Comparison of ENCODE assay signal across 9 cellular contexts in genomic region chr7:18520450-18521235, GRCh38.
A peak's percentile ranks its signal among the peaks of the same experiment; 100 is the strongest.
DNase-seq lines count a peak whose midpoint lies in the region; ATAC-seq and TF ChIP-seq lines count a peak whose summit lies in the region.
"Had no signal": no experiment of that assay in that cellular context is flagged by ENCODE, and none has a peak within 500 bp of the region (broad histone marks: within the 10 kb centered on the region; RNA-seq: fewer than 3 reads in every experiment).

No MANE protein-coding gene starts in this region.

- DNase-seq in epithelial cell of esophagus (ENCODE audit: low read depth) (peak; percentile 50), UCSD-AML1 (lab: John Stamatoyannopoulos, UW; ENCODE audit: unreplicated experiment) (no peak), LoVo (ENCODE audit: low spot score) (no peak), HK-2 (ENCODE audit: unreplicated experiment) (no peak)
- DNase-seq in stimulated activated CD8-positive, alpha-beta memory T cell treated with anti-CD3 and anti-CD28 coated beads, Interleukin-4, amount 100 ng/mL, for 48 hours, result no peak

- no peaks in the 10 kb centered on the region for H4K20me1 ChIP-seq in BLaER1 treated with 17β-estradiol and CSF1 and Interleukin-3, amounts not matched to agents 10 nM and 100 nM

- no peaks in the 10 kb centered on the region for H3K27me3 ChIP-seq in BLaER1 treated with 17β-estradiol and CSF1 and Interleukin-3, amounts not matched to agents 10 nM and 100 nM

- TF ChIP-seq CTCF in epithelial cell of esophagus (IDR thresholded peaks at IDR 0.05; ENCODE audit: insufficient read depth, low read depth, low read length, missing control alignments), result no peak

- no peaks in the 10 kb centered on the region for H3K9me3 ChIP-seq in BLaER1 treated with 17β-estradiol and CSF1 and Interleukin-3, amounts not matched to agents 10 nM and 100 nM (replicated peaks in 1 of 11)

- H3K9ac ChIP-seq in BLaER1 treated with 17β-estradiol and CSF1 and Interleukin-3, amounts not matched to agents 10 nM and 100 nM, result peak overlapping the region; percentile 7 to 76 (median 63); a peak in 19 of 22 replicates

- H3K4me1 ChIP-seq in BLaER1 treated with 17β-estradiol and CSF1 and Interleukin-3, amounts not matched to agents 10 nM and 100 nM, result peaks cover 16 to 72% (median 40%) of the 10 kb centered on the region in 10 experiments

- peak; percentile 64 for ATAC-seq in GM21367 (IDR thresholded peaks at IDR 0.05; ENCODE audit: unreplicated experiment)
- peak; percentile 51 for ATAC-seq in HG03558 (IDR thresholded peaks at IDR 0.05; ENCODE audit: extremely low read depth, unreplicated experiment)

- peak overlapping the region in 5 of 10 experiments; percentile 1 to 34 (median 10); a peak in 4 of 20 replicates for H3K4me3 ChIP-seq in BLaER1 treated with 17β-estradiol and CSF1 and Interleukin-3, amounts not matched to agents 10 nM and 100 nM
- H3K4me3 ChIP-seq in epithelial cell of esophagus (ENCODE audit: low read length), result no peak overlapping the region

- peak overlapping the region; percentile 2 to 91 (median 77); a peak in 18 of 22 replicates for H3K27ac ChIP-seq in BLaER1 treated with 17β-estradiol and CSF1 and Interleukin-3, amounts not matched to agents 10 nM and 100 nM
- H3K27ac ChIP-seq: HL-60 had no signal

- peaks cover 0 to 12% (median 0%) of the 10 kb centered on the region in 11 experiments; a peak in 2 of 22 replicates for H3K36me3 ChIP-seq in BLaER1 treated with 17β-estradiol and CSF1 and Interleukin-3, amounts not matched to agents 10 nM and 100 nM

- peak overlapping the region; percentile 61 to 82 (median 73) for H3K4me2 ChIP-seq in BLaER1 treated with 17β-estradiol and CSF1 and Interleukin-3, amounts not matched to agents 10 nM and 100 nM
